In the genomic region with DNA sequence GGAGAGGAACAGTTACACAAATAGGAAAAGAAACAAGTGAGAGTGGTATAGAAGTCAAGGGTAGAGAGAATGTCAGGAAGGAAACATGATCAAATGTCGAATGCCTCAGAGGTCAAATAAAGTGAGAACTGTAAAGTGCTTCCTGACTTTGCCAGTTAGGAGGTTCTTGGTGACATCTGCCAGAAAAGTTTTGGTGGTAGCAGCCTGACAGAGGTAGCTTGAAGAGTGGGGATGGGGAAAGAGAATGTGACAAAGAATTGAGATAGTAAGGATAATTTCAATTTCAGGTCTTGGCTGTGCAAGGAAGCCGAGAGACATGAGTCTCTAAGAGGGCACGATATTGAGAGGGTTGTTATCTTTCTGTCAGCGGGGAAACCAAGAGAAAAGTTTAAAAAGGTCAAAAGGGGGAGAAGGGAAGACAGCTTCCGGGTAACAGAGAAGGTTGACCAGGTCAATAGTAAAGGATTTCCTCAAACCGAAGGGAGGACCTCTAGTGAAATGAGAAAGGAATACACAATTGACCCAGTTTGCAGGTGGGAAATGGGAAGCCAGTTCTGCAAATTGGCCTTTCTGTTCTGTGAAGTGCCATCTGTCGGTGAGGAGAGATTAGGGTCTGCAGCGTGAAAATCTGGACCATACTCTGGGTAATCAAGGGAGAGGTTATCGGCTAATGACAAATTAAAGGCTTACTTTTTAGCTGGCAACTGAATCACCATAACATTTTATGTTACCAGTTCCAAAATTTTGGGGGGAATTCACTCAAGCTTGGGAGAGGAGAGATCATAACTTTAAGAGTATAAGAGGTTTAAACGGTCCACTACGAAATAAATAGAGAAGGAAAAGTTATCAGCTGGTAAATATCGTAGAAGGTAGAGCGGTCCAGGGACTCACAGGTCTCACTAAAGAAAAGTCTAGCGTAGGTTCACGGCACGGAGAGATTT, we compare ENCODE assay signal across 8 cellular contexts. TPM values are rescaled to one million over a fixed set of nuclear protein-coding genes. Genes with fewer than 3 reads are reported as not detected.
DNase-seq lines count a peak whose midpoint lies in the region; ATAC-seq and TF ChIP-seq lines count a peak whose summit lies in the region.

No MANE protein-coding gene starts in this region.

- peak; percentile 44 for TF ChIP-seq CTCF in CD8-positive, alpha-beta T cell (IDR thresholded peaks at IDR 0.05)
- TF ChIP-seq CTCF in astrocyte of the cerebellum (IDR thresholded peaks at IDR 0.05; ENCODE audit: low read depth, low read length, missing control alignments): peak; percentile 69
- peak in 10 of 11 experiments; percentile 37 to 67 (median 56) for TF ChIP-seq CTCF in spleen (IDR thresholded peaks at IDR 0.05 in 8 of 11, conservative IDR thresholded peaks at IDR 0.05 in 3 of 11)

- H3K27ac ChIP-seq in CD8-positive, alpha-beta T cell (ENCODE audit: low read depth, low read length): peak overlapping the region; percentile 86
- peak overlapping the region; percentile 91 to 100 (median 99) for H3K27ac ChIP-seq in spleen

- H3K4me3 ChIP-seq in CD8-positive, alpha-beta T cell (ENCODE audit: low read depth, low read length): peak overlapping the region; percentile 78
- H3K4me3 ChIP-seq in astrocyte of the cerebellum (ENCODE audit: low read depth, low read length) (peak overlapping the region; percentile 89), spleen (peak overlapping the region; percentile 74 to 99 (median 97))

- peak overlapping the region; percentile 100 for H3K27ac Mint-ChIP-seq in CD8-positive, alpha-beta T cell

- peak overlapping the region; percentile 97 for H3K4me3 Mint-ChIP-seq in CD8-positive, alpha-beta T cell

- no peaks in the 10 kb centered on the region for H3K27me3 ChIP-seq in CD8-positive, alpha-beta T cell (ENCODE audit: insufficient read depth, low read length)
- no peaks in the 10 kb centered on the region for H3K27me3 ChIP-seq in spleen (replicated peaks in 1 of 7)

- in situ Hi-C loops in astrocyte of the cerebellum (cut with HindIII; ENCODE audit: low sequenced_read_pairs): no loop called here

- POLR2A ChIA-PET in CD8-positive, alpha-beta T cell (lab: Charles Lee): interaction anchor here (0.6 to 11.7 kb wide), 7 partner anchors 11 to 1955 kb away, joined by 4 to 296 read pairs (median 13); a partner anchor contains a TSS

- 2 to 3% (median 2%) methylated on average over 16 of the region's 16 CpGs for WGBS in spleen, 5 donors

- peaks cover 51% of the 10 kb centered on the region for H3K4me1 Mint-ChIP-seq in CD8-positive, alpha-beta T cell (ENCODE audit: low read depth)

- no peaks in the 10 kb centered on the region for H3K36me3 ChIP-seq in CD8-positive, alpha-beta T cell (ENCODE audit: insufficient read depth, low read length)
- H3K36me3 ChIP-seq in spleen: peaks cover 0 to 4% (median 2%) of the 10 kb centered on the region in 6 donors

- no peak for TF ChIP-seq POLR2A in spleen (IDR thresholded peaks at IDR 0.05)

- intact Hi-C loops in CD8-positive, alpha-beta T cell (cut with DNase I, micrococcal nuclease): loop anchor here (1.0 to 5.0 kb wide), 8 partner anchors 14 to 770 kb away; a partner anchor contains a TSS
- intact Hi-C loops in spleen (cut with DNase I; ENCODE audit: low total_unique reads): no loop called here

- H3K36me3 Mint-ChIP-seq in CD8-positive, alpha-beta T cell: peaks cover 25% of the 10 kb centered on the region

- DNase-seq in CD8-positive, alpha-beta T cell: peak in 1 of 7 experiments; percentile 33
- DNase-seq in H4 (ENCODE audit: low spot score) (peak; percentile 73), NCI-H82 (lab: John Stamatoyannopoulos, UW) (peak; percentile 94), astrocyte of the cerebellum (ENCODE audit: low read depth) (no peak), inferior parietal cortex (ENCODE audit: extremely low spot score) (peak; percentile 71), spleen (no peak), GM03348 (ENCODE audit: low spot score) (no peak)
- DNase-seq in stimulated activated CD8-positive, alpha-beta memory T cell treated with anti-CD3 and anti-CD28 coated beads, Interleukin-4, amount 100 ng/mL, for 48 hours: no peak

- H3K9me3 ChIP-seq in CD8-positive, alpha-beta T cell (ENCODE audit: low read length): no peaks in the 10 kb centered on the region
- H3K9me3 ChIP-seq in spleen: no peaks in the 10 kb centered on the region

- CTCF ChIA-PET in CD8-positive, alpha-beta T cell (lab: Charles Lee): interaction anchor here (0.6 to 30.1 kb wide), 15 partner anchors 8 to 130 kb away, joined by 3 to 662 read pairs (median 7); a partner anchor contains a TSS

- peaks cover 27% of the 10 kb centered on the region for H3K4me1 ChIP-seq in CD8-positive, alpha-beta T cell (ENCODE audit: insufficient read depth, low read length)
- peaks cover 18 to 75% (median 55%) of the 10 kb centered on the region in 6 donors for H3K4me1 ChIP-seq in spleen

- no peaks in the 10 kb centered on the region for H3K9me3 Mint-ChIP-seq in CD8-positive, alpha-beta T cell

- H3K27me3 Mint-ChIP-seq in CD8-positive, alpha-beta T cell (ENCODE audit: low read depth): no peaks in the 10 kb centered on the region

- no peak for ATAC-seq in CD8-positive, alpha-beta T cell

RNA-seq across cellular contexts. Expression of a gene that starts 1.0 kb away (rescaled TPM):
- total RNA-seq in CD8-positive, alpha-beta T cell: 100 to 1,000 TPM; 333 to 340 TPM
- 52.2 and 57.6 TPM in 2 replicates for total RNA-seq in H4 (2014; rRNA removed; shearing (Covaris generic))
- total RNA-seq in spleen: 100 to 1,000 TPM; 169 to 277 (median 234) TPM
- 100 to 1,000 TPM in 2 of 3 donors, 10 to 100 TPM in 1; 80.5 to 127 (median 103) TPM for polyA plus RNA-seq in spleen

RNA-seq across cellular contexts. Expression of a gene that starts 14.5 kb away (rescaled TPM):
- total RNA-seq in CD8-positive, alpha-beta T cell: 10 to 100 TPM; 25.9 to 32.3 TPM
- 10.3 and 13.0 TPM in 2 replicates for total RNA-seq in H4 (2014; rRNA removed; shearing (Covaris generic))
- 100 to 1,000 TPM; 141 to 218 (median 173) TPM for total RNA-seq in spleen
- polyA plus RNA-seq in spleen: 100 to 1,000 TPM; 235 to 423 (median 270) TPM

RNA-seq across cellular contexts. Expression of a gene that starts 26.6 kb away (rescaled TPM):
- total RNA-seq in CD8-positive, alpha-beta T cell: 1 to 10 TPM; 8.9 to 9.9 TPM
- total RNA-seq in H4 (2014; rRNA removed; shearing (Covaris generic)): 4.5 and 4.6 TPM in 2 replicates
- 100 to 1,000 TPM; 124 to 178 (median 144) TPM for total RNA-seq in spleen
- polyA plus RNA-seq in spleen: 100 to 1,000 TPM; 158 to 226 (median 209) TPM

RNA-seq across cellular contexts. Expression of a gene that starts 42.0 kb away (rescaled TPM):
- 10 to 100 TPM; 16.2 to 18.5 TPM for total RNA-seq in CD8-positive, alpha-beta T cell
- 0.14 TPM in 1 of 2 replicates, not detected in the other for total RNA-seq in H4 (2014; rRNA removed; shearing (Covaris generic))
- 10 to 100 TPM; 30.8 to 89.5 (median 68.6) TPM for total RNA-seq in spleen
- 10 to 100 TPM; 36.9 to 48.7 (median 40.0) TPM for polyA plus RNA-seq in spleen

Comparison
In these comparisons a context has a peak if more than half of its experiments do, and no peak if none do; other contexts are left out.
1. DNase-seq: peak in H4 (single experiment), NCI-H82 (single experiment) and inferior parietal cortex (single experiment); none in astrocyte of the cerebellum (single experiment), spleen (single experiment), GM03348 (single experiment) and stimulated activated CD8-positive, alpha-beta memory T cell treated with anti-CD3 and anti-CD28 coated beads, Interleukin-4, amount 100 ng/mL, for 48 hours (single experiment).
2. RNA of a gene that starts 14.5 kb away (total RNA-seq): 141 to 218 TPM in spleen; 25.9 to 32.3 TPM in CD8-positive, alpha-beta T cell and 10.3 to 13.0 TPM in H4; every median in the first group is over 4 times any median in the second.
3. RNA of a gene that starts 26.6 kb away (total RNA-seq): 124 to 178 TPM in spleen; 8.9 to 9.9 TPM in CD8-positive, alpha-beta T cell and 4.5 to 4.6 TPM in H4; every median in the first group is over 10 times any median in the second.
4. Peak in every context shown above with its lines, with median percentiles within 50 percentile points of each other: H3K4me3 ChIP-seq and CTCF ChIP-seq.